In genomic region chr20:8200220-8200619, GRCh38 we compare ENCODE assay signal across 8 cellular contexts.
"Had no signal": no experiment of that assay in that cellular context is flagged by ENCODE, and none has a peak within 500 bp of the region (broad histone marks: within the 10 kb centered on the region; RNA-seq: fewer than 3 reads in every experiment).

No MANE protein-coding gene starts in this region.

- H2AFZ ChIP-seq: GM23248 had no signal

- H3K9me3 ChIP-seq: HAP-1 had no signal

- ATAC-seq: HCT116 had no signal

- H3K4me3 ChIP-seq: GM23248, HAP-1 had no signal

- H3K36me3 ChIP-seq: HAP-1 had no signal

- H3K4me1 ChIP-seq: HAP-1 had no signal

- H3K27ac ChIP-seq: GM23248, HL-60 had no signal

- H3K9ac ChIP-seq: GM23248 had no signal

- DNase-seq: GM23248, GOT3, H7, HFFc6, KG1 had no signal
